9 cellular contexts compared by ENCODE assay signal in the genomic region with DNA sequence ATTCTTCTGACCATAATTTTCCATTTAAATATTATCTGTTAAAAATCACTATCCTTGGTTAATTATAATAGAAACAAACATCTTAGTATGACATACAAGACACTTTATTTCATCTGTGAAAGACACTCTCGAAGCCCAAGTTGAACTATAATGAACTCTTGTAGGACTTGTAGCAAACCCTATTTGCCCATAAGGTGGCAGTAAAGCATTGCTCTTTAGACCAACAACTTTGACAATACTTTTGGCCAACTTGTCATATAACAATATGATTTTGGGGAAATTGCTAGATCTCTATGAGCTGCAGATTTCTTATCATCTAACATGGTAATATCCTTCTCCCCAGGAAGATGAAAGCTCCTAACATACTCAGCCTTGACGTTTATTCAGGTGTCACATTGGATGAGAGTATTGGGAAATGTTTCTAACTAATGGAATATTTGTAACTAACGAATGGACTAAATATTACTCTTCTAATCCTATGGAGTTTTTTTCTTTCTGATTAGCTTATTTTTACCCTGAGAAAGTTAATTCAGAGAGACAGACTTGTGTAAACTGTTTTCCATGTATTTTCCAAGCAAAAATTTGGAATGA. TPM values are rescaled to one million over a fixed set of nuclear protein-coding genes. Genes with fewer than 3 reads are reported as not detected.
DNase-seq lines count a peak whose midpoint lies in the region; ATAC-seq, FAIRE-seq and TF ChIP-seq lines count a peak whose summit lies in the region.
"Had no signal": no experiment of that assay in that cellular context is flagged by ENCODE, and none has a peak within 500 bp of the region (broad histone marks: within the 10 kb centered on the region; RNA-seq: fewer than 3 reads in every experiment).

No MANE protein-coding gene starts in this region.

- no peak for DNase-seq in D721Med (ENCODE audit: insufficient read length, low spot score)
- peak; percentile 50 for DNase-seq in LHCN-M2 (ENCODE audit: low read depth)
- no peak for DNase-seq in RWPE2 (ENCODE audit: low spot score)
- no peak for DNase-seq in esophagus muscularis mucosa (ENCODE audit: extremely low spot score)
- DNase-seq in T-helper 2 cell treated with Interferon-gamma antibody and Interleukin-4, amounts not matched to agents 5 μg/mL and 100 μg/mL, for 36 hours (ENCODE audit: low spot score): no peak

- H3K9me3 ChIP-seq in RWPE2 (ENCODE audit: severe bottlenecking) (no peaks in the 10 kb centered on the region), esophagus muscularis mucosa (no peaks in the 10 kb centered on the region)

- no peak for TF ChIP-seq EP300 in esophagus muscularis mucosa (IDR thresholded peaks at IDR 0.05)

- peak; percentile 92 for TF ChIP-seq CTCF in D721Med (IDR thresholded peaks at IDR 0.05; ENCODE audit: insufficient read depth, missing control alignments)
- TF ChIP-seq CTCF in RWPE2 (IDR thresholded peaks at IDR 0.05; ENCODE audit: poor library complexity, severe bottlenecking): peak; percentile 97
- TF ChIP-seq CTCF in esophagus muscularis mucosa (IDR thresholded peaks at IDR 0.05): peak; percentile 32 to 69 (median 48)
- peak; percentile 70 to 78 (median 72) for TF ChIP-seq CTCF in nephron (IDR thresholded peaks at IDR 0.05; ENCODE audit: unreplicated experiment in 3 of 3)

- no peaks in the 10 kb centered on the region for H3K9me3 Mint-ChIP-seq in nephron
- H3K9me3 Mint-ChIP-seq in T-helper 2 cell treated with Interferon-gamma antibody and Interleukin-4, amounts not matched to agents 5 μg/mL and 100 μg/mL, for 36 hours: no peaks in the 10 kb centered on the region

- H3K36me3 ChIP-seq in RWPE2 (ENCODE audit: low read depth) (no peaks in the 10 kb centered on the region), esophagus muscularis mucosa (no peaks in the 10 kb centered on the region)

- no peak for TF ChIP-seq POLR2A in esophagus muscularis mucosa (IDR thresholded peaks at IDR 0.05; ENCODE audit: low read depth)

- H3K4me3 ChIP-seq in RWPE2 (ENCODE audit: severe bottlenecking): no peak overlapping the region
- H3K4me3 ChIP-seq in esophagus muscularis mucosa: no peak overlapping the region

- H3K27me3 ChIP-seq in RWPE2 (ENCODE audit: insufficient read depth, poor library complexity, severe bottlenecking) (no peaks in the 10 kb centered on the region), esophagus muscularis mucosa (peaks cover 0 to 6% (median 0%) of the 10 kb centered on the region in 4 donors)

- no peak overlapping the region for H3K27ac Mint-ChIP-seq in nephron
- no peak overlapping the region for H3K27ac Mint-ChIP-seq in T-helper 2 cell treated with Interferon-gamma antibody and Interleukin-4, amounts not matched to agents 5 μg/mL and 100 μg/mL, for 36 hours

- no peak overlapping the region for H3K27ac ChIP-seq in RWPE2 (ENCODE audit: poor library complexity, severe bottlenecking)
- H3K27ac ChIP-seq in esophagus muscularis mucosa (replicated peaks in 1 of 4): no peak overlapping the region

- no peak overlapping the region for H3K4me3 Mint-ChIP-seq in nephron
- no peak overlapping the region for H3K4me3 Mint-ChIP-seq in T-helper 2 cell treated with Interferon-gamma antibody and Interleukin-4, amounts not matched to agents 5 μg/mL and 100 μg/mL, for 36 hours

- ATAC-seq in GM19467 (IDR thresholded peaks at IDR 0.05; ENCODE audit: unreplicated experiment): peak; percentile 73
- ATAC-seq in RWPE2 (ENCODE audit: low read depth): peak; percentile 76
- no peak for ATAC-seq in HG02588 (IDR thresholded peaks at IDR 0.05; ENCODE audit: unreplicated experiment)

- peak; percentile 89 for FAIRE-seq in D721Med (lab: Jason Lieb, UNC)

- H3K4me1 ChIP-seq in RWPE2 (ENCODE audit: insufficient read depth, poor library complexity, severe bottlenecking) (no peaks in the 10 kb centered on the region), esophagus muscularis mucosa (no peaks in the 10 kb centered on the region)

- intact Hi-C loops in esophagus muscularis mucosa (cut with DNase I): loop anchor here (5.0 kb wide), 1 partner anchor 553 kb away; no protein-coding TSS in a partner anchor

- no peaks in the 10 kb centered on the region for H3K27me3 Mint-ChIP-seq in nephron (ENCODE audit: low read depth)
- H3K27me3 Mint-ChIP-seq in T-helper 2 cell treated with Interferon-gamma antibody and Interleukin-4, amounts not matched to agents 5 μg/mL and 100 μg/mL, for 36 hours (ENCODE audit: low read depth): peaks cover 2% of the 10 kb centered on the region

- 41% methylated on average over 3 of the region's 3 CpGs for WGBS in esophagus muscularis mucosa

- no peaks in the 10 kb centered on the region for H3K4me1 Mint-ChIP-seq in nephron
- H3K4me1 Mint-ChIP-seq in T-helper 2 cell treated with Interferon-gamma antibody and Interleukin-4, amounts not matched to agents 5 μg/mL and 100 μg/mL, for 36 hours (ENCODE audit: low read depth): no peaks in the 10 kb centered on the region

- H3K36me3 Mint-ChIP-seq in nephron (ENCODE audit: low read depth): no peaks in the 10 kb centered on the region
- no peaks in the 10 kb centered on the region for H3K36me3 Mint-ChIP-seq in T-helper 2 cell treated with Interferon-gamma antibody and Interleukin-4, amounts not matched to agents 5 μg/mL and 100 μg/mL, for 36 hours (ENCODE audit: low read depth)

RNA-seq across cellular contexts. Expression of gene SPINK14, which starts 11.0 kb away (rescaled TPM):
- total RNA-seq in LHCN-M2 (2014; rRNA removed) (not detected in 2 replicates), esophagus muscularis mucosa (not detected)
- not detected for polyA plus RNA-seq in LHCN-M2 (2012)
- total RNA-seq: skeletal muscle tissue had no signal

RNA-seq across cellular contexts. Expression of gene SPINK6, which starts 23.5 kb away (rescaled TPM):
- total RNA-seq in LHCN-M2 (2014; rRNA removed): not detected in 2 replicates
- polyA plus RNA-seq in LHCN-M2 (2012): not detected
- not detected for total RNA-seq in esophagus muscularis mucosa
- total RNA-seq: skeletal muscle tissue had no signal

RNA-seq across cellular contexts. Expression of gene MARCOL, which starts 59.0 kb away (rescaled TPM):
- total RNA-seq in LHCN-M2 (2014; rRNA removed) (not detected in 2 replicates), esophagus muscularis mucosa (not detected)
- not detected for polyA plus RNA-seq in LHCN-M2 (2012)
- total RNA-seq: skeletal muscle tissue had no signal
